Comparison of ENCODE assay signal across 22 cellular contexts in genomic region chr7:25399000-25399750, GRCh38.
DNase-seq lines count a peak whose midpoint lies in the region; ATAC-seq and TF ChIP-seq lines count a peak whose summit lies in the region.
"Had no signal": no experiment of that assay in that cellular context is flagged by ENCODE, and none has a peak within 500 bp of the region (broad histone marks: within the 10 kb centered on the region; RNA-seq: fewer than 3 reads in every experiment).

No MANE protein-coding gene starts in this region.

- H3K56ac ChIP-seq in H9 (ENCODE audit: insufficient read length, low read depth, low read length), result no peak overlapping the region

- H3K9me3 ChIP-seq in H9 (ENCODE audit: control insufficient read depth, low read depth, low read length), result no peaks in the 10 kb centered on the region

- peak overlapping the region; percentile 69 for H3K23ac ChIP-seq in H9 (ENCODE audit: insufficient read length, low read depth, low read length)

- H3K4ac ChIP-seq in H9 (ENCODE audit: low read depth, low read length), result no peak overlapping the region

- no peak overlapping the region for H3K9ac ChIP-seq in H9 (ENCODE audit: extremely low read depth, insufficient read length, low read length)

- no CpG with 5 or more reads among the region's 8 CpGs for WGBS in H9 (ENCODE audit: extremely low coverage, insufficient read length, low lambda C conversion rate)

- intact Hi-C loops in posterior vena cava (cut with DNase I), result no loop called here

- no peaks in the 10 kb centered on the region; a peak in 1 of 5 replicates for H3K9me3 Mint-ChIP-seq in H9
- H3K9me3 Mint-ChIP-seq: CD8-positive, alpha-beta memory T cell; GM23338; IgD-negative memory B cell had no signal

- H4K91ac ChIP-seq in H9 (ENCODE audit: insufficient read length, low read depth, low read length), result no peak overlapping the region

- H3K79me2 ChIP-seq in H9 (ENCODE audit: insufficient read depth, low read length), result no peaks in the 10 kb centered on the region

- no peak overlapping the region for H2BK5ac ChIP-seq in H9 (ENCODE audit: insufficient read length, low read length)

- no peak overlapping the region for H2BK120ac ChIP-seq in H9 (ENCODE audit: low read depth, low read length, poor library complexity, severe bottlenecking)

- H3K79me1 ChIP-seq in H9 (ENCODE audit: insufficient read depth, low read depth, low read length, poor library complexity, severe bottlenecking), result no peaks in the 10 kb centered on the region

- H2BK12ac ChIP-seq in H9 (ENCODE audit: insufficient read length, low read depth, low read length), result no peak overlapping the region

- H4K8ac ChIP-seq in H9 (replicated peaks; ENCODE audit: insufficient read length, low read depth, low read length), result no peak overlapping the region

- no peaks in the 10 kb centered on the region for H3K4me1 ChIP-seq in H9 (ENCODE audit: insufficient read depth, low read length)

- ATAC-seq in SK-N-SH treated with all-trans-retinoic acid at 6 μM for 48 hours (peak; percentile 42; the same call in 1 of the 3 replicates), HG02870 (IDR thresholded peaks at IDR 0.05; ENCODE audit: unreplicated experiment) (no peak)
- ATAC-seq: GM23338, HCT116, HepG2 had no signal

- no peak overlapping the region for H3K18ac ChIP-seq in H9 (ENCODE audit: insufficient read length, low read depth, low read length)

- no peak overlapping the region for H3K4me3 Mint-ChIP-seq in H9
- H3K4me3 Mint-ChIP-seq: B cell; CD4-positive, CD25-positive, alpha-beta regulatory T cell; CD8-positive, alpha-beta memory T cell; GM23338; HFFc6; IgD-negative memory B cell had no signal

- H2AK5ac ChIP-seq in H9 (ENCODE audit: insufficient read length, low read length), result no peak overlapping the region

- TF ChIP-seq CTCF in H9 (conservative IDR thresholded peaks at IDR 0.05), result no peak

- DNase-seq in H9 (no peak), NCI-H2227 treated with DMSO at 0.1 percent for 48 hours (lab: John Stamatoyannopoulos, UW) (peak; percentile 71), left kidney (ENCODE audit: low read depth, low spot score) (peak; percentile 26), posterior vena cava (ENCODE audit: low spot score) (no peak), GM19240 (ENCODE audit: insufficient read length, low spot score) (no peak)
- DNase-seq: C1 segment of cervical spinal cord; CD4-positive, CD25-positive, alpha-beta regulatory T cell; CD8-positive, alpha-beta memory T cell; COR-L47; DMS 273 treated with DMSO at 0.1 percent for 48 hours; DMS53; DND-41; EL; GDM1; HFFc6 had no signal

- no peak overlapping the region for H3T11ph ChIP-seq in H9 (ENCODE audit: low read length)

- no peak overlapping the region for H2BK15ac ChIP-seq in H9 (ENCODE audit: low read depth, low read length)

- H2AFZ ChIP-seq in H9 (ENCODE audit: low read length), result no peak overlapping the region
- H2AFZ ChIP-seq: GM23338 had no signal

- no peak overlapping the region for H3K14ac ChIP-seq in H9 (ENCODE audit: insufficient read depth, low read length)

- no peaks in the 10 kb centered on the region for H4K20me1 ChIP-seq in H9 (ENCODE audit: control insufficient read depth, insufficient read depth, insufficient read length)

- no peak overlapping the region for H3K27ac ChIP-seq in H9 (ENCODE audit: insufficient read length, low read depth, low read length)

- H3K27ac Mint-ChIP-seq in H9, result no peak overlapping the region
- H3K27ac Mint-ChIP-seq: B cell; CD4-positive, CD25-positive, alpha-beta regulatory T cell; CD8-positive, alpha-beta memory T cell; GM23338; HFFc6; IgD-negative memory B cell had no signal

- no peaks in the 10 kb centered on the region for H3K4me1 Mint-ChIP-seq in H9
- H3K4me1 Mint-ChIP-seq: B cell; CD4-positive, CD25-positive, alpha-beta regulatory T cell; CD8-positive, alpha-beta memory T cell; GM23338; IgD-negative memory B cell had no signal

- H2BK20ac ChIP-seq in H9 (ENCODE audit: low read depth, low read length, poor library complexity, severe bottlenecking), result no peak overlapping the region

- H4K5ac ChIP-seq in H9 (ENCODE audit: insufficient read length, low read depth, low read length), result no peak overlapping the region

- peaks cover 5% of the 10 kb centered on the region for H3K27me3 Mint-ChIP-seq in H9 (ENCODE audit: low read depth)

- H3K27me3 ChIP-seq in H9 (ENCODE audit: insufficient read depth, low read length), result no peaks in the 10 kb centered on the region

- no peaks in the 10 kb centered on the region for H3K23me2 ChIP-seq in H9 (ENCODE audit: insufficient read length, low read depth, low read length, poor library complexity, severe bottlenecking)

- H3K4me2 ChIP-seq in H9 (ENCODE audit: insufficient read depth, insufficient read length, low read length), result no peak overlapping the region
- H3K4me2 ChIP-seq: GM23338 had no signal

- H3K36me3 Mint-ChIP-seq in H9 (ENCODE audit: insufficient read depth in 1 of 3, low read depth in 3 of 3), result no peaks in the 10 kb centered on the region
- H3K36me3 Mint-ChIP-seq: CD4-positive, CD25-positive, alpha-beta regulatory T cell; CD8-positive, alpha-beta memory T cell; IgD-negative memory B cell had no signal

TF ChIP-seq in SK-N-SH treated with all-trans-retinoic acid at 6 μM for 48 hours, 23 proteins besides CTCF, POLR2A, EP300 and RAD21:
- no peak for TF ChIP-seq ZFP30 (CRISPR knock-in tag; IDR thresholded peaks at IDR 0.05)
- peak; percentile 67 for TF ChIP-seq TCF4 (CRISPR knock-in tag; IDR thresholded peaks at IDR 0.05; ENCODE audit: borderline replicate concordance)
TF ChIP-seq in SK-N-SH treated with all-trans-retinoic acid at 6 μM for 48 hours: peak in this region for 1.

Comparison
In these comparisons a context has a peak if more than half of its experiments do, and no peak if none do; other contexts are left out.
1. DNase-seq: peak in NCI-H2227 treated with DMSO at 0.1 percent for 48 hours (single experiment) and left kidney (single experiment); none in H9 (single experiment), posterior vena cava (single experiment) and GM19240 (single experiment).